In the genomic region with DNA sequence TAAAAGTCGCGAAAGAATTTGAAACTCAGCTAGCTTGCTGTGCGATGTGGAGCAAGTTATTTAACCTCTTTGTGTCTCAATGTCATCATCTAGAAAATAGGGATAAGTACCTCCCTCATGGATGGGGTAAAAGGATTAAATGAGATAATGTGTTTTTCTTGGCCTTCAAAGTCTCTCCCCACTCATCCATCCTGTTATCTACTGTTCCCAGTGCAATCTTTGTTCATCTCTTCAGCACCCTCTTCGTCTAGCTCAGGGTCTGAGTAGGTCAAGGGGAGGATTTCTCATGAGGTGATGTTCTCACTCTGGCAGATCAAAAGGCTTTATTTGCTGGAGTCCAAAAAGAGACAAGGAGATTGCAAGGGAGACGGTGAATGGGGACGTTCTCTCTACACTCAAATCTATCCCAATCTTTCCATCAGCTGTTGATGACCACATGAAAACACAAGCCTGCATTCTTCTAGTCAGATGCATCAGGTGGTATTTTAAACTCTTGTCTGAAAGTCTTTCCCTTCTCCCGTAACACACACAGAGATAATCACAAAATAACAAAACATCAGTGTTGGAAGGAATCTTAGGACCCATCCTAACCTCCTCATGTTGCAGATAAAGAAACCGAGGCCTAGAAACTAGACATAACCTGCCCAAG, we compare ENCODE assay signal across 8 cellular contexts. TPM values are rescaled to one million over a fixed set of nuclear protein-coding genes. Genes with fewer than 3 reads are reported as not detected.
DNase-seq lines count a peak whose midpoint lies in the region; ATAC-seq and TF ChIP-seq lines count a peak whose summit lies in the region.

No MANE protein-coding gene starts in this region.

- DNase-seq in right atrium auricular region (ENCODE audit: low spot score) (no peak), Right ventricle myocardium superior (no peak), mammary epithelial cell (peak; percentile 11), mesothelial cell of epicardium (ENCODE audit: low spot score in 2 of 2, unreplicated experiment in 2 of 2) (no peak), aorta (no peak)
- DNase-seq in activated effector memory CD4-positive, alpha-beta T cell treated with Interleukin-2 at 50 U/mL for 16 hours, result no peak

- peak overlapping the region; percentile 89 for H3K9ac ChIP-seq in mammary epithelial cell (ENCODE audit: insufficient read depth, low read length)

- ATAC-seq in Right ventricle myocardium superior (ENCODE audit: poor library complexity), result no peak
- no peak for ATAC-seq in aorta (ENCODE audit: low FRiP score)
- ATAC-seq in GM18517 (IDR thresholded peaks at IDR 0.05; ENCODE audit: unreplicated experiment), result no peak
- ATAC-seq in GM21360 (IDR thresholded peaks at IDR 0.05; ENCODE audit: unreplicated experiment), result no peak

- H3K4me3 ChIP-seq in right atrium auricular region, result peak overlapping the region; percentile 91 to 95
- H3K4me3 ChIP-seq in mammary epithelial cell (replicated peaks in 1 of 3; ENCODE audit: insufficient read depth in 1 of 3, low read depth in 2 of 3, low read length in 3 of 3), result peak overlapping the region; percentile 78 to 99 (median 90)
- peak overlapping the region; percentile 62 to 83 for H3K4me3 ChIP-seq in aorta (ENCODE audit: low read length in 2 of 2)

- peak overlapping the region in 1 of 2 donors; percentile 94 for H3K27ac ChIP-seq in right atrium auricular region
- H3K27ac ChIP-seq in mammary epithelial cell (ENCODE audit: insufficient read depth, low read depth, low read length), result no peak overlapping the region
- H3K27ac ChIP-seq in aorta (ENCODE audit: low read depth in 1 of 2, low read length in 2 of 2), result no peak overlapping the region

- H3K79me2 ChIP-seq in mammary epithelial cell (ENCODE audit: insufficient read depth, low read length), result peaks cover 61% of the 10 kb centered on the region

- intact Hi-C loops in Right ventricle myocardium superior (cut with DNase I) (no loop called here), mammary epithelial cell (cut with micrococcal nuclease) (no loop called here), aorta (cut with DNase I) (no loop called here)

- H3K4me2 ChIP-seq in mammary epithelial cell (ENCODE audit: insufficient read depth, low read depth, low read length), result peak overlapping the region; percentile 91

- no peak overlapping the region for H2AFZ ChIP-seq in mammary epithelial cell (ENCODE audit: low read depth, low read length)

- no peaks in the 10 kb centered on the region for H3K36me3 Mint-ChIP-seq in mesothelial cell of epicardium

- H3K4me1 Mint-ChIP-seq in mesothelial cell of epicardium, result peaks cover 39% of the 10 kb centered on the region

- no TSS peak for BruUV-seq in mammary epithelial cell (replicated peaks; lab: Mats Ljungman, UMichigan)

- peak overlapping the region; percentile 98 for H3K27ac Mint-ChIP-seq in mesothelial cell of epicardium

- in situ Hi-C loops in mammary epithelial cell (cut with MboI; ENCODE audit: low sequenced_read_pairs in 2 of 2), result no loop called here

- no peak for TF ChIP-seq CTCF in right atrium auricular region (IDR thresholded peaks at IDR 0.05)
- no peak for TF ChIP-seq CTCF in mammary epithelial cell (conservative IDR thresholded peaks at IDR 0.05 in 1 of 2, IDR thresholded peaks at IDR 0.05 in 1 of 2; ENCODE audit: extremely low read depth in 1 of 2, insufficient read depth in 1 of 2, low read depth in 1 of 2, low read length in 2 of 2)
- TF ChIP-seq CTCF in mesothelial cell of epicardium (IDR thresholded peaks at IDR 0.05; ENCODE audit: unreplicated experiment), result no peak

- dilution Hi-C loops in mammary epithelial cell (cut with HindIII; ENCODE audit: low sequenced_read_pairs), result no loop called here

- H3K27me3 Mint-ChIP-seq in mesothelial cell of epicardium (ENCODE audit: low read depth), result no peaks in the 10 kb centered on the region

- peak overlapping the region; percentile 88 for H3K4me3 Mint-ChIP-seq in mesothelial cell of epicardium

- CTCF ChIA-PET in mammary epithelial cell (lab: Charles Lee; ENCODE audit: low non-redundant PET), result no interaction called here

- H3K9me3 Mint-ChIP-seq in mesothelial cell of epicardium, result no peaks in the 10 kb centered on the region

- no peaks in the 10 kb centered on the region for H3K9me3 ChIP-seq in right atrium auricular region
- no peaks in the 10 kb centered on the region for H3K9me3 ChIP-seq in mammary epithelial cell (replicated peaks; ENCODE audit: insufficient read depth, low read length)
- no peaks in the 10 kb centered on the region for H3K9me3 ChIP-seq in aorta (ENCODE audit: control insufficient read depth, low read length)

- peaks cover 0 to 68% of the 10 kb centered on the region in 2 donors for H3K4me1 ChIP-seq in right atrium auricular region
- H3K4me1 ChIP-seq in mammary epithelial cell (ENCODE audit: insufficient read depth, low read length), result peaks cover 18% of the 10 kb centered on the region
- peaks cover 0 to 5% of the 10 kb centered on the region in 2 donors for H3K4me1 ChIP-seq in aorta (ENCODE audit: control insufficient read depth in 1 of 2, insufficient read depth in 2 of 2, low read length in 2 of 2)

- H3K27me3 ChIP-seq in right atrium auricular region, result no peaks in the 10 kb centered on the region
- no peaks in the 10 kb centered on the region for H3K27me3 ChIP-seq in mammary epithelial cell (ENCODE audit: insufficient read depth, low read length)
- no peaks in the 10 kb centered on the region for H3K27me3 ChIP-seq in aorta (ENCODE audit: control insufficient read depth in 1 of 2, insufficient read depth in 2 of 2, low read length in 1 of 2)

- no peaks in the 10 kb centered on the region for H4K20me1 ChIP-seq in mammary epithelial cell (ENCODE audit: insufficient read depth, low read length)

- WGBS in mammary epithelial cell (ENCODE audit: low coverage, missing lambda C conversion rate), result 80% methylated on average over 8 of the region's 8 CpGs
- whole genome bisulfite sequencing in aorta, 2 donors, result 56 to 66% methylated on average over 8 of the region's 8 CpGs

- no peaks in the 10 kb centered on the region for H3K36me3 ChIP-seq in right atrium auricular region
- no peaks in the 10 kb centered on the region for H3K36me3 ChIP-seq in mammary epithelial cell (ENCODE audit: insufficient read depth, low read length)
- peaks cover 0 to 2% of the 10 kb centered on the region in 2 donors for H3K36me3 ChIP-seq in aorta (ENCODE audit: control insufficient read depth in 1 of 2, insufficient read depth in 2 of 2, low read length in 1 of 2)

RNA-seq across cellular contexts. Expression of gene MESD, which starts 1.3 kb away (rescaled TPM):
- total RNA-seq in right atrium auricular region, result 10 to 100 TPM; 11.3 to 14.5 TPM
- 12.5 TPM for total RNA-seq in Right ventricle myocardium superior
- 10 to 100 TPM; 13.2 to 25.9 TPM for total RNA-seq in mammary epithelial cell
- 15.7 TPM for polyA plus RNA-seq in mammary epithelial cell
- polyA minus RNA-seq in mammary epithelial cell, result 26.1 TPM
- 33.6 to 35.2 TPM (median 34.9 TPM) in 3 replicates for total RNA-seq in mesothelial cell of epicardium
- 10 to 100 TPM; 27.0 to 31.0 TPM for total RNA-seq in aorta
- 10 to 100 TPM; 11.2 to 13.3 TPM for polyA plus RNA-seq in aorta

RNA-seq across cellular contexts. Expression of gene TLNRD1, which starts 12.5 kb away (rescaled TPM):
- total RNA-seq in right atrium auricular region, result 10 to 100 TPM; 10.0 to 26.1 TPM
- 6.1 TPM for total RNA-seq in Right ventricle myocardium superior
- total RNA-seq in mammary epithelial cell, result 10 to 100 TPM; 16.8 to 18.1 TPM
- polyA plus RNA-seq in mammary epithelial cell, result 10.0 TPM
- polyA minus RNA-seq in mammary epithelial cell, result 5.0 TPM
- 12.3 to 13.3 TPM (median 13.0 TPM) in 3 replicates for total RNA-seq in mesothelial cell of epicardium
- 10 to 100 TPM; 15.7 to 24.4 TPM for total RNA-seq in aorta
- polyA plus RNA-seq in aorta, result 1 to 10 TPM; 1.6 to 4.3 TPM
